In the genomic region with DNA sequence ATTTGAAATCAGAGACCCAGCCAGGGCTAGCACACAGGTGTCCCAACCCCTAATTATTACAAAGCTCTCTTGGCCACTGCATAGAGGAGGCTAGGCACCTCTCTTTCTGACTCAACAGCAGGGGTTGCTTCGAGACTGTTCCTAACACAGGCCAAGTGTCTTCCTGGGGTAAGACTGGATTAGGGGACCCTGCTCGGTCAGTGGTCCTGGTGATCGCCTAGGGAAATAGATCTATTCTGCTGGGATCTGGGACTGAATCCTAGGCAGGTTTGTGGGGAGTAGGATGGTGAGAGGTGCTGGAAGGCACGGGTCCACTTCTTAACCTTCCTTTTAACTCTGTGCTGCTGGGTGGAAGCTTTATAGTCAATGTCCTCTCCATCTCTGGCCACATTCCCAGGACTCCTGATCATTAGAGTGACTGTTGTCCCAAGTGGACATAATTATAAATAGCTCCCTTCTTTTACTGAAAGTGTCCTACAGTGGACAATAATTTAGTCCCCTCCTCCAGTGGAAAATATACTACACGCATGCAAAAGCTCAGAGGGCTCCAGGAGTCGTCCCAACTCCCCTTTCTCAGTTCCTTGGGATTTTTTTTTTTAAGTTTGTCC, we compare ENCODE assay signal across 1 cellular context.
TF ChIP-seq lines count a peak whose summit lies in the region.

No MANE protein-coding gene starts in this region.

TF ChIP-seq in liver, 16 proteins besides CTCF, POLR2A, EP300 and RAD21 (continued from another document):
- TF ChIP-seq, protein P1, sequence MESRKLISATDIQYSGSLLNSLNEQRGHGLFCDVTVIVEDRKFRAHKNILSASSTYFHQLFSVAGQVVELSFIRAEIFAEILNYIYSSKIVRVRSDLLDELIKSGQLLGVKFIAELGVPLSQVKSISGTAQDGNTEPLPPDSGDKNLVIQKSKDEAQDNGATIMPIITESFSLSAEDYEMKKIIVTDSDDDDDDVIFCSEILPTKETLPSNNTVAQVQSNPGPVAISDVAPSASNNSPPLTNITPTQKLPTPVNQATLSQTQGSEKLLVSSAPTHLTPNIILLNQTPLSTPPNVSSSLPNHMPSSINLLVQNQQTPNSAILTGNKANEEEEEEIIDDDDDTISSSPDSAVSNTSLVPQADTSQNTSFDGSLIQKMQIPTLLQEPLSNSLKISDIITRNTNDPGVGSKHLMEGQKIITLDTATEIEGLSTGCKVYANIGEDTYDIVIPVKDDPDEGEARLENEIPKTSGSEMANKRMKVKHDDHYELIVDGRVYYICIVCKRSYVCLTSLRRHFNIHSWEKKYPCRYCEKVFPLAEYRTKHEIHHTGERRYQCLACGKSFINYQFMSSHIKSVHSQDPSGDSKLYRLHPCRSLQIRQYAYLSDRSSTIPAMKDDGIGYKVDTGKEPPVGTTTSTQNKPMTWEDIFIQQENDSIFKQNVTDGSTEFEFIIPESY (IDR thresholded peaks at IDR 0.05), result no peak
- TF ChIP-seq EGR1 (IDR thresholded peaks at IDR 0.05; ENCODE audit: low read depth in 2 of 2) (no peak), JUND (IDR thresholded peaks at IDR 0.05) (no peak), YY1 (IDR thresholded peaks at IDR 0.05) (no peak)
- TF ChIP-seq, protein P2, sequence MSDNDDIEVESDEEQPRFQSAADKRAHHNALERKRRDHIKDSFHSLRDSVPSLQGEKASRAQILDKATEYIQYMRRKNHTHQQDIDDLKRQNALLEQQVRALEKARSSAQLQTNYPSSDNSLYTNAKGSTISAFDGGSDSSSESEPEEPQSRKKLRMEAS (IDR thresholded peaks at IDR 0.05), result no peak
- TF ChIP-seq, protein P3, sequence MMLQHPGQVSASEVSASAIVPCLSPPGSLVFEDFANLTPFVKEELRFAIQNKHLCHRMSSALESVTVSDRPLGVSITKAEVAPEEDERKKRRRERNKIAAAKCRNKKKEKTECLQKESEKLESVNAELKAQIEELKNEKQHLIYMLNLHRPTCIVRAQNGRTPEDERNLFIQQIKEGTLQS (IDR thresholded peaks at IDR 0.05), result no peak
- TF ChIP-seq, protein P4, sequence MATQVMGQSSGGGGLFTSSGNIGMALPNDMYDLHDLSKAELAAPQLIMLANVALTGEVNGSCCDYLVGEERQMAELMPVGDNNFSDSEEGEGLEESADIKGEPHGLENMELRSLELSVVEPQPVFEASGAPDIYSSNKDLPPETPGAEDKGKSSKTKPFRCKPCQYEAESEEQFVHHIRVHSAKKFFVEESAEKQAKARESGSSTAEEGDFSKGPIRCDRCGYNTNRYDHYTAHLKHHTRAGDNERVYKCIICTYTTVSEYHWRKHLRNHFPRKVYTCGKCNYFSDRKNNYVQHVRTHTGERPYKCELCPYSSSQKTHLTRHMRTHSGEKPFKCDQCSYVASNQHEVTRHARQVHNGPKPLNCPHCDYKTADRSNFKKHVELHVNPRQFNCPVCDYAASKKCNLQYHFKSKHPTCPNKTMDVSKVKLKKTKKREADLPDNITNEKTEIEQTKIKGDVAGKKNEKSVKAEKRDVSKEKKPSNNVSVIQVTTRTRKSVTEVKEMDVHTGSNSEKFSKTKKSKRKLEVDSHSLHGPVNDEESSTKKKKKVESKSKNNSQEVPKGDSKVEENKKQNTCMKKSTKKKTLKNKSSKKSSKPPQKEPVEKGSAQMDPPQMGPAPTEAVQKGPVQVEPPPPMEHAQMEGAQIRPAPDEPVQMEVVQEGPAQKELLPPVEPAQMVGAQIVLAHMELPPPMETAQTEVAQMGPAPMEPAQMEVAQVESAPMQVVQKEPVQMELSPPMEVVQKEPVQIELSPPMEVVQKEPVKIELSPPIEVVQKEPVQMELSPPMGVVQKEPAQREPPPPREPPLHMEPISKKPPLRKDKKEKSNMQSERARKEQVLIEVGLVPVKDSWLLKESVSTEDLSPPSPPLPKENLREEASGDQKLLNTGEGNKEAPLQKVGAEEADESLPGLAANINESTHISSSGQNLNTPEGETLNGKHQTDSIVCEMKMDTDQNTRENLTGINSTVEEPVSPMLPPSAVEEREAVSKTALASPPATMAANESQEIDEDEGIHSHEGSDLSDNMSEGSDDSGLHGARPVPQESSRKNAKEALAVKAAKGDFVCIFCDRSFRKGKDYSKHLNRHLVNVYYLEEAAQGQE (IDR thresholded peaks at IDR 0.05), result no peak
